Comparison of ENCODE assay signal across 8 cellular contexts in genomic region chrX:14029039-14029424, GRCh38. TPM values are rescaled to one million over a fixed set of nuclear protein-coding genes. Genes with fewer than 3 reads are reported as not detected.
DNase-seq lines count a peak whose midpoint lies in the region; ATAC-seq, FAIRE-seq and TF ChIP-seq lines count a peak whose summit lies in the region.

No MANE protein-coding gene starts in this region.

- no peak for DNase-seq in GM19239 (ENCODE audit: insufficient read length, low spot score)
- DNase-seq in Panc1 (ENCODE audit: low read depth, low spot score): no peak
- DNase-seq in epithelial cell of esophagus (ENCODE audit: low read depth): no peak
- no peak for DNase-seq in ovary
- DNase-seq in COR-L47 (lab: John Stamatoyannopoulos, UW): no peak
- DNase-seq in KG1 (lab: John Stamatoyannopoulos, UW): no peak
- no peak for DNase-seq in AG20443 (ENCODE audit: low spot score)

- intact Hi-C loops in Panc1 (cut with micrococcal nuclease; ENCODE audit: unreplicated experiment): no loop called here
- intact Hi-C loops in ovary (cut with DNase I): loop anchor here in 2 of 4 donors (5.0 to 10.0 kb wide), 2 partner anchors 274 to 372 kb away; no protein-coding TSS in a partner anchor

- H3K27me3 ChIP-seq in Panc1 (ENCODE audit: control insufficient read depth, insufficient read depth, low read length) (no peaks in the 10 kb centered on the region), ovary (no peaks in the 10 kb centered on the region)

- TF ChIP-seq POLR2A in ovary (IDR thresholded peaks at IDR 0.05): no peak

- no peaks in the 10 kb centered on the region; the same call in 1 of the 2 replicates for H3K36me3 ChIP-seq in Panc1 (ENCODE audit: control insufficient read depth, insufficient read depth, low read length)
- no peaks in the 10 kb centered on the region for H3K36me3 ChIP-seq in ovary

- CTCF ChIA-PET in Panc1 (lab: Charles Lee): no interaction called here

- POLR2A ChIA-PET in Panc1 (lab: Charles Lee): interaction anchor here (0.5 kb wide), 1 partner anchor 1053 kb away, joined by 3 read pairs; no protein-coding TSS in a partner anchor

- in situ Hi-C loops in Panc1 (cut with HindIII; ENCODE audit: low pct_unique_long_range_greater_than_20kb, low sequenced_read_pairs): no loop called here

- ATAC-seq in Panc1 (no peak), GM21723 (IDR thresholded peaks at IDR 0.05; ENCODE audit: unreplicated experiment) (no peak)

- H3K9me3 ChIP-seq in Panc1 (ENCODE audit: control insufficient read depth, insufficient read depth, low read depth, low read length): no peaks in the 10 kb centered on the region
- no peaks in the 10 kb centered on the region for H3K9me3 ChIP-seq in ovary

- H3K4me1 ChIP-seq in Panc1 (ENCODE audit: control insufficient read depth, insufficient read depth, low read length) (peaks cover 5% of the 10 kb centered on the region; the same call in 1 of the 2 replicates), ovary (ENCODE audit: insufficient read depth) (peaks cover 1% of the 10 kb centered on the region)

- no peak for TF ChIP-seq EP300 in ovary (IDR thresholded peaks at IDR 0.05)

- peak overlapping the region; percentile 60 to 74 for H3K4me3 ChIP-seq in Panc1 (ENCODE audit: low read depth in 2 of 2, low read length in 2 of 2)
- H3K4me3 ChIP-seq in epithelial cell of esophagus (ENCODE audit: low read length): peak overlapping the region; percentile 63
- H3K4me3 ChIP-seq in ovary: peak overlapping the region; percentile 49

- peak; percentile 95 for FAIRE-seq in GM19239 (lab: Jason Lieb, UNC)

- 3 to 13% (median 7%) methylated on average over 7 of the region's 7 CpGs for WGBS in ovary, 3 donors

- no TSS peak for BruUV-seq in Panc1 (replicated peaks; lab: Mats Ljungman, UMichigan)

- TF ChIP-seq CTCF in Panc1 (IDR thresholded peaks at IDR 0.05) (no peak), epithelial cell of esophagus (IDR thresholded peaks at IDR 0.05; ENCODE audit: insufficient read depth, low read depth, low read length, missing control alignments) (no peak), ovary (IDR thresholded peaks at IDR 0.05) (no peak)

- H3K27ac ChIP-seq in Panc1 (ENCODE audit: low read length) (peak overlapping the region; percentile 81), ovary (peak overlapping the region in 1 of 2 donors; percentile 57)

RNA-seq across cellular contexts. Expression of gene GEMIN8, which starts 0.7 kb away (rescaled TPM):
- total RNA-seq in Panc1 (2021; ENCODE audit: unreplicated experiment) (11.2 TPM), ovary (10 to 100 TPM; 18.0 to 24.6 (median 22.4) TPM)
- 13.1 TPM for polyA plus RNA-seq in Panc1 (2012; ENCODE audit: insufficient read length)
- polyA plus RNA-seq in ovary: 10 to 100 TPM; 23.8 to 37.1 TPM
